17 cellular contexts compared by ENCODE assay signal in the genomic region with DNA sequence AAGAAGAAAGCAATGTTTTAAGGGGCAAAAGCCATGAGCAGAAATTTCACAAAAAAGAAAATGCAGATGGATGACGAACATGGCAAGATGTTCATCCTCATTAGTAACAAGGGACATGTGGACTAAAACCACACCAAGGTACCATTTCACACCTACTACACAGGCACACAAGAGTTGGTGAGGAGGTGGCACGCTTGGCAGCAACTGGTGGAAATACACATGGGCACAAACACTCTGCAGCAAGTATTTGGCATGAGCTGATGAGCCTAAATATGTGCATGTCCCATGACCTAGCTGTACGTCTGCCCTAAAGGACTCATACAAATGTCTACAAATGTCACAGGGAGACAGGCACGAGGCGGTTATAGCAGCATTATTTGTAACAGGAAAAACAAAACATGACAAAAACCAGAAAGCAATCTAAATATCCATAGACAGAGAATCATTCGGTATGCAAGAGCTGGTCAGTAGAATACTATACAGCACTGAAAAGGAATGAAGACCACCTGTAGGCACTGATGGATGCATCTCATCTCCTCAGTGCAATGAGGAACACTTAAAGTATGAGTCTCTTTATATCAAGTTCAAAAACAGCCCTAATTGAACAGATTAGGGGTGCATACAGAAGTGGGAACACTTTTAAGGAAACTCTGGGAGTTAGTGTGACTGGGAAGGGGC. TPM values are rescaled to one million over a fixed set of nuclear protein-coding genes. Genes with fewer than 3 reads are reported as not detected.
A peak's percentile ranks its signal among the peaks of the same experiment; 100 is the strongest.
DNase-seq lines count a peak whose midpoint lies in the region; ATAC-seq, FAIRE-seq and TF ChIP-seq lines count a peak whose summit lies in the region.
"Had no signal": no experiment of that assay in that cellular context is flagged by ENCODE, and none has a peak within 500 bp of the region (broad histone marks: within the 10 kb centered on the region; RNA-seq: fewer than 3 reads in every experiment).

No MANE protein-coding gene starts in this region.

- peak overlapping the region; percentile 48 for H2BK12ac ChIP-seq in trophoblast cell (ENCODE audit: low read length)

- H3K4me1 ChIP-seq in ACC112 (ENCODE audit: control insufficient read depth, insufficient read depth, low read length, unreplicated experiment) (peaks cover 45% of the 10 kb centered on the region), trophoblast cell (ENCODE audit: control insufficient read depth in 1 of 2, insufficient read depth in 2 of 2, low read length in 2 of 2) (peaks cover 7 to 19% of the 10 kb centered on the region in 2 experiments), mucosa of descending colon (ENCODE audit: low read depth) (no peaks in the 10 kb centered on the region)

- H3K27ac ChIP-seq in ACC112 (ENCODE audit: low read depth, low read length) (peak overlapping the region; percentile 88), coronary artery (peak overlapping the region; percentile 50 to 87), trophoblast cell (ENCODE audit: low read depth, low read length) (no peak overlapping the region)

- H3K36me3 Mint-ChIP-seq in HFFc6 (ENCODE audit: low read depth), result peaks cover 25% of the 10 kb centered on the region

- H4K8ac ChIP-seq in trophoblast cell (ENCODE audit: low read depth, low read length), result no peak overlapping the region

- H3K27ac Mint-ChIP-seq in HFFc6, result peak overlapping the region; percentile 99
- H3K27ac Mint-ChIP-seq: activated T-helper 1 cell treated with anti-CD3 and anti-CD28 coated beads, Interleukin-12 subunit alpha, Interleukin-12 subunit beta, Interleukin-2, Interleukin-4 antibody, amounts not matched to agents 30 ng/mL and 10 ng/mL and 1 ng/mL, durations not matched to agents 14 hours and 24 hours and 36 hours had no signal

- H3K9me3 ChIP-seq in trophoblast cell (ENCODE audit: insufficient read depth, low read depth, low read length), result peaks cover 2% of the 10 kb centered on the region
- H3K9me3 ChIP-seq in mucosa of descending colon, result no peaks in the 10 kb centered on the region
- H3K9me3 ChIP-seq: thoracic aorta had no signal

- no peak overlapping the region for H4K12ac ChIP-seq in trophoblast cell (ENCODE audit: low read depth, low read length)

- no peak overlapping the region for H2BK5ac ChIP-seq in trophoblast cell (ENCODE audit: low read depth, low read length, poor library complexity)

- TF ChIP-seq CTCF in HFFc6 (IDR thresholded peaks at IDR 0.05), result no peak
- no peak for TF ChIP-seq CTCF in coronary artery (IDR thresholded peaks at IDR 0.05)
- TF ChIP-seq CTCF in mucosa of descending colon (IDR thresholded peaks at IDR 0.05), result no peak

- no peak for DNase-seq in HFFc6
- DNase-seq in coronary artery (ENCODE audit: low spot score), result no peak
- no peak for DNase-seq in trophoblast cell
- no peak for DNase-seq in RCC 7860 (ENCODE audit: low spot score)
- no peak for DNase-seq in GF-D8 (lab: John Stamatoyannopoulos, UW)
- DNase-seq in DMS114 treated with DMSO at 0.1 percent for 48 hours (lab: John Stamatoyannopoulos, UW; ENCODE audit: unreplicated experiment), result no peak
- DNase-seq in mucosa of descending colon, result no peak
- DNase-seq: activated CD8-positive, alpha-beta memory T cell treated with anti-CD3 and anti-CD28 coated beads for 24 hours; naive B cell; NCI-H2081; NCI-H524 treated with DMSO at 0.1 percent for 48 hours had no signal

- no peak overlapping the region for H3K4me2 ChIP-seq in trophoblast cell (ENCODE audit: low read length)

- no peak for ATAC-seq in mucosa of descending colon
- ATAC-seq: activated CD4-positive, CD25-positive, alpha-beta regulatory T cell treated with anti-CD3 and anti-CD28 coated beads, Interleukin-2, amount 50 U/mL, for 24 hours; esophagus mucosa had no signal

- H3K79me1 ChIP-seq in trophoblast cell (ENCODE audit: low read length), result no peaks in the 10 kb centered on the region

- H3K4me1 Mint-ChIP-seq in HFFc6 (ENCODE audit: low read depth), result peaks cover 63% of the 10 kb centered on the region

- intact Hi-C loops in mucosa of descending colon (cut with DNase I, micrococcal nuclease), result no loop called here

- WGBS in trophoblast cell (ENCODE audit: extremely low coverage, insufficient coverage, insufficient read length), result no CpG with 5 or more reads among the region's 6 CpGs

- H3K36me3 ChIP-seq in ACC112 (ENCODE audit: insufficient read depth, low read length), result no peaks in the 10 kb centered on the region
- H3K36me3 ChIP-seq in trophoblast cell (ENCODE audit: control insufficient read depth in 1 of 2, insufficient read depth in 2 of 2, low read length in 2 of 2), result no peaks in the 10 kb centered on the region
- no peaks in the 10 kb centered on the region for H3K36me3 ChIP-seq in mucosa of descending colon (ENCODE audit: low read depth)
- H3K36me3 ChIP-seq: thoracic aorta had no signal

- H3K9ac ChIP-seq in trophoblast cell (ENCODE audit: low read length), result no peak overlapping the region

- H3K4me3 ChIP-seq in ACC112 (ENCODE audit: low read depth, low read length) (no peak overlapping the region), coronary artery (no peak overlapping the region), trophoblast cell (ENCODE audit: low read depth, low read length) (no peak overlapping the region), mucosa of descending colon (no peak overlapping the region)
- H3K4me3 ChIP-seq: thoracic aorta had no signal

- no peak overlapping the region for H2BK120ac ChIP-seq in trophoblast cell (ENCODE audit: insufficient read depth, low read length, poor library complexity)

- no peak overlapping the region for H2AK5ac ChIP-seq in trophoblast cell (ENCODE audit: low read length)

- H3K9me3 Mint-ChIP-seq in HFFc6, result peaks cover 16% of the 10 kb centered on the region

- no peak overlapping the region for H3K14ac ChIP-seq in trophoblast cell (ENCODE audit: low read length)

- no peak overlapping the region for H4K91ac ChIP-seq in trophoblast cell (ENCODE audit: low read depth, low read length)

- no peak overlapping the region for H3K4ac ChIP-seq in trophoblast cell (ENCODE audit: low read depth, low read length)

- no peaks in the 10 kb centered on the region for H3K27me3 Mint-ChIP-seq in HFFc6 (ENCODE audit: insufficient read depth)

- H3K18ac ChIP-seq in trophoblast cell (ENCODE audit: low read length), result no peak overlapping the region

- no peak overlapping the region for H3K23ac ChIP-seq in trophoblast cell (ENCODE audit: low read length)

- FAIRE-seq in RCC 7860 (lab: Jason Lieb, UNC), result no peak

- H2AFZ ChIP-seq in ACC112 (ENCODE audit: low read length, unreplicated experiment) (no peak overlapping the region), trophoblast cell (ENCODE audit: insufficient read depth, low read length, poor library complexity) (peak overlapping the region; percentile 15)

- H3K79me2 ChIP-seq in ACC112 (ENCODE audit: control insufficient read depth, insufficient read depth, low read length, unreplicated experiment) (no peaks in the 10 kb centered on the region), trophoblast cell (ENCODE audit: control insufficient read depth, insufficient read depth, low read length, poor library complexity) (no peaks in the 10 kb centered on the region)

- H3K4me3 Mint-ChIP-seq in HFFc6, result no peak overlapping the region
- H3K4me3 Mint-ChIP-seq: activated T-helper 1 cell treated with anti-CD3 and anti-CD28 coated beads, Interleukin-12 subunit alpha, Interleukin-12 subunit beta, Interleukin-2, Interleukin-4 antibody, amounts not matched to agents 30 ng/mL and 10 ng/mL and 1 ng/mL, durations not matched to agents 14 hours and 24 hours and 36 hours had no signal

- H3K27me3 ChIP-seq in ACC112 (ENCODE audit: insufficient read depth, low read length), result no peaks in the 10 kb centered on the region
- no peaks in the 10 kb centered on the region for H3K27me3 ChIP-seq in trophoblast cell (ENCODE audit: insufficient read depth, low read length)

RNA-seq across cellular contexts. Expression of a gene that starts 11.5 kb away (rescaled TPM):
- total RNA-seq in HFFc6 (2021; fragmentation: NEBNext Ultra II Directional; extraction: Animal tissue kit (Norgen Biotek cat#: 25700)), result 10 to 100 TPM; 55.7 to 84.5 (median 69.4) TPM
- polyA plus RNA-seq in trophoblast cell (2013), result 15.9 and 19.7 TPM in 2 replicates
- total RNA-seq in mucosa of descending colon, result 10 to 100 TPM; 10.2 to 48.9 (median 30.5) TPM
- total RNA-seq: activated T-helper 1 cell treated with anti-CD3 and anti-CD28 coated beads, Interleukin-12 subunit alpha, Interleukin-12 subunit beta, Interleukin-2, Interleukin-4 antibody, amounts not matched to agents 30 ng/mL and 10 ng/mL and 1 ng/mL, durations not matched to agents 14 hours and 24 hours and 36 hours; H4 had no signal

RNA-seq across cellular contexts. Expression of a gene that starts 57.3 kb away (rescaled TPM):
- total RNA-seq in HFFc6 (2021; fragmentation: NEBNext Ultra II Directional; extraction: Animal tissue kit (Norgen Biotek cat#: 25700)), result 10 to 100 TPM in 2 of 6 experiments, 1 to 10 TPM in 4; 8.0 to 12.4 (median 9.1) TPM
- polyA plus RNA-seq in trophoblast cell (2013), result 3.4 and 3.8 TPM in 2 replicates
- 10 to 100 TPM; 23.0 to 28.7 (median 25.3) TPM for total RNA-seq in mucosa of descending colon
